ENCODE assay signal across 8 cellular contexts in genomic region chr12:43835656-43836454, GRCh38. TPM values are rescaled to one million over a fixed set of nuclear protein-coding genes. Genes with fewer than 3 reads are reported as not detected.
DNase-seq lines count a peak whose midpoint lies in the region; ATAC-seq and TF ChIP-seq lines count a peak whose summit lies in the region.

Gene TMEM117 (plus strand): TSS chr12:43836081.

- H3K36me3 ChIP-seq in left lung = no peaks in the 10 kb centered on the region

- DNase-seq in DMS 273 (lab: John Stamatoyannopoulos, UW; ENCODE audit: unreplicated experiment) (peak; percentile 80), DMS 273 treated with DMSO at 0.1 percent for 48 hours (lab: John Stamatoyannopoulos, UW) (no peak), NCI-H1105 (lab: John Stamatoyannopoulos, UW) (peak; percentile 44), left lung (peak; percentile 75 to 95)
- peak; percentile 42 to 53 for DNase-seq in activated CD4-positive, alpha-beta T cell treated with anti-CD3 and anti-CD28 coated beads for 4 hours
- peak; percentile 58 for DNase-seq in stimulated activated CD4-positive, alpha-beta T cell treated with anti-CD3 and anti-CD28 coated beads, Interleukin-4, amount 100 ng/mL, for 1 hour

- intact Hi-C loops in left lung (cut with DNase I) = no loop called here

- H3K4me3 ChIP-seq in left lung = peak within 1 kb of the TSS; percentile 64 to 65

- H3K4me1 ChIP-seq in left lung = peaks cover 5 to 18% of the 10 kb centered on the region in 2 donors

- no peaks in the 10 kb centered on the region for H3K9me3 ChIP-seq in left lung

- H3K27ac ChIP-seq in cingulate gyrus (ENCODE audit: low read depth, low read length) (peak within 1 kb of the TSS; percentile 70), left lung (peak within 1 kb of the TSS; percentile 89 to 90)

- ATAC-seq in HG02588 (IDR thresholded peaks at IDR 0.05; ENCODE audit: unreplicated experiment) (peak; percentile 74), left lung (peak; percentile 91)

- peaks cover 0 to 28% of the 10 kb centered on the region in 2 donors for H3K27me3 ChIP-seq in left lung

- TF ChIP-seq CTCF in left lung (IDR thresholded peaks at IDR 0.05) = no peak

RNA-seq across cellular contexts. Expression of gene TMEM117, which starts in this region (rescaled TPM):
- 1 to 10 TPM; 3.9 to 4.9 TPM for total RNA-seq in left lung
